ENCODE assay signal across 11 cellular contexts in genomic region chr12:121514184-121514742, GRCh38.
DNase-seq lines count a peak whose midpoint lies in the region; ATAC-seq and TF ChIP-seq lines count a peak whose summit lies in the region.
"Had no signal": no experiment of that assay in that cellular context is flagged by ENCODE, and none has a peak within 500 bp of the region (broad histone marks: within the 10 kb centered on the region; RNA-seq: fewer than 3 reads in every experiment).

No MANE protein-coding gene starts in this region.

- H3K36me3 Mint-ChIP-seq in natural killer cell treated with Interleukin-12 subunit alpha and Interleukin-12 subunit beta and Interleukin-15 and Interleukin-18, amount 100 ng/mL, for 72 hours: no peaks in the 10 kb centered on the region

- H3K4me1 ChIP-seq in SK-N-SH (ENCODE audit: control insufficient read depth in 1 of 2, insufficient read depth in 2 of 2, low read depth in 1 of 2, low read length in 1 of 2) (peaks cover 0 to 7% of the 10 kb centered on the region in 2 experiments; a peak in 1 of 4 replicates), OCI-LY7 (ENCODE audit: insufficient read depth, low read length, poor library complexity, severe bottlenecking) (peaks cover 14% of the 10 kb centered on the region)

- WGBS in SK-N-SH (ENCODE audit: low lambda C conversion rate): 82% methylated on average over 16 of the region's 16 CpGs

- no peaks in the 10 kb centered on the region for H3K27me3 Mint-ChIP-seq in natural killer cell treated with Interleukin-12 subunit alpha and Interleukin-12 subunit beta and Interleukin-15 and Interleukin-18, amount 100 ng/mL, for 72 hours

- POLR2A ChIA-PET in SK-N-SH (lab: Yijun Ruan, JAX): no interaction called here
- POLR2A ChIA-PET in OCI-LY7 (lab: Charles Lee): interaction anchor here (0.6 to 1.2 kb wide), 5 partner anchors 13 to 193 kb away, joined by 3 to 5 read pairs (median 3); no protein-coding TSS in a partner anchor

- CTCF ChIA-PET in SK-N-SH (lab: Yijun Ruan, JAX): interaction anchor here (0.9 to 1.3 kb wide), 2 partner anchors 15 to 20 kb away, joined by 3 to 4 read pairs; no protein-coding TSS in a partner anchor
- CTCF ChIA-PET in OCI-LY7 (lab: Charles Lee; ENCODE audit: unreplicated experiment): interaction anchor here (0.5 to 0.7 kb wide), 2 partner anchors 9 to 24 kb away, joined by 3 read pairs; no protein-coding TSS in a partner anchor

- H3K79me2 ChIP-seq in SK-N-SH (ENCODE audit: insufficient read depth) (no peaks in the 10 kb centered on the region), OCI-LY7 (ENCODE audit: insufficient read depth, low read depth, low read length) (no peaks in the 10 kb centered on the region)

- no peaks in the 10 kb centered on the region for H3K9me3 Mint-ChIP-seq in natural killer cell treated with Interleukin-12 subunit alpha and Interleukin-12 subunit beta and Interleukin-15 and Interleukin-18, amount 100 ng/mL, for 72 hours

- H3K4me1 Mint-ChIP-seq in natural killer cell treated with Interleukin-12 subunit alpha and Interleukin-12 subunit beta and Interleukin-15 and Interleukin-18, amount 100 ng/mL, for 72 hours (ENCODE audit: low read depth in 2 of 2): peaks cover 13 to 15% of the 10 kb centered on the region in 2 donors

- H3K9me2 ChIP-seq in SK-N-SH: no peaks in the 10 kb centered on the region
- H3K9me2 ChIP-seq in OCI-LY7 (ENCODE audit: insufficient read depth, low read length): no peaks in the 10 kb centered on the region

- TF ChIP-seq CTCF in SK-N-SH (IDR thresholded peaks at IDR 0.05): no peak
- TF ChIP-seq CTCF in OCI-LY7 (conservative IDR thresholded peaks at IDR 0.05; ENCODE audit: low read length): no peak

- no peaks in the 10 kb centered on the region for H3K9me3 ChIP-seq in SK-N-SH
- no peaks in the 10 kb centered on the region for H3K9me3 ChIP-seq in OCI-LY7 (ENCODE audit: low read length)

- no peak for TF ChIP-seq RAD21 in SK-N-SH (IDR thresholded peaks at IDR 0.05; ENCODE audit: low read length)

- no peak; the same call in 1 of the 3 replicates for ATAC-seq in SK-N-SH treated with all-trans-retinoic acid at 6 μM for 48 hours
- ATAC-seq in GM21737 (IDR thresholded peaks at IDR 0.05; ENCODE audit: unreplicated experiment): peak; percentile 53
- peak; percentile 25 to 54 for ATAC-seq in natural killer cell treated with Interleukin-12 subunit alpha and Interleukin-12 subunit beta and Interleukin-15 and Interleukin-18, amount 100 ng/mL, for 72 hours

- no peaks in the 10 kb centered on the region for H3K27me3 ChIP-seq in SK-N-SH (ENCODE audit: insufficient read depth)

- H3F3A ChIP-seq in SK-N-SH (replicated peaks; ENCODE audit: insufficient read depth): peaks cover 5% of the 10 kb centered on the region

- H3K4me2 ChIP-seq in SK-N-SH (no peak overlapping the region), OCI-LY7 (ENCODE audit: low read length) (peak overlapping the region; percentile 80)

- BruUV-seq in OCI-LY7 (replicated peaks; lab: Mats Ljungman, UMichigan): no TSS peak

- no peak overlapping the region for H3K4me3 Mint-ChIP-seq in natural killer cell treated with Interleukin-12 subunit alpha and Interleukin-12 subunit beta and Interleukin-15 and Interleukin-18, amount 100 ng/mL, for 72 hours

- H3K36me3 ChIP-seq in SK-N-SH (replicated peaks in 1 of 2; ENCODE audit: control insufficient read depth in 1 of 2, insufficient read depth in 2 of 2, low read length in 1 of 2) (peaks cover 0 to 13% of the 10 kb centered on the region in 2 experiments), OCI-LY7 (ENCODE audit: insufficient read depth, low read length) (peaks cover 58% of the 10 kb centered on the region)

- H3K27ac Mint-ChIP-seq in natural killer cell treated with Interleukin-12 subunit alpha and Interleukin-12 subunit beta and Interleukin-15 and Interleukin-18, amount 100 ng/mL, for 72 hours: peak overlapping the region; percentile 63 to 82

- no peak overlapping the region for H3K9ac ChIP-seq in SK-N-SH

- H3K4me3 ChIP-seq in SK-N-SH (ENCODE audit: low read depth in 2 of 2, low read length in 1 of 2) (no peak overlapping the region), OCI-LY7 (ENCODE audit: low read depth, low read length, poor library complexity, severe bottlenecking) (peak overlapping the region; percentile 54)

- intact Hi-C loops in OCI-LY7 (cut with micrococcal nuclease; ENCODE audit: unreplicated experiment): no loop called here

- peak; percentile 24 for DNase-seq in SK-N-SH
- DNase-seq in OCI-LY7 (ENCODE audit: low spot score): peak; percentile 70
- DNase-seq in natural killer cell treated with Interleukin-12 subunit alpha and Interleukin-12 subunit beta and Interleukin-15 and Interleukin-18, amount 100 ng/mL, for 72 hours (ENCODE audit: low spot score): no peak
- DNase-seq in dermis blood vessel endothelial cell: no peak
- no peak for DNase-seq in NCI-H526 (lab: John Stamatoyannopoulos, UW)
- no peak for DNase-seq in kidney glomerular epithelial cell (lab: John Stamatoyannopoulos, UW)
- DNase-seq: central memory CD4-positive, alpha-beta T cell; NCI-H1092; T1000 had no signal

- H2AFZ ChIP-seq in SK-N-SH (ENCODE audit: low read depth) (no peak overlapping the region), OCI-LY7 (ENCODE audit: low read length) (peak overlapping the region; percentile 56; the same call in 1 of the 2 replicates)

- H3K27ac ChIP-seq in SK-N-SH (ENCODE audit: low read depth in 2 of 2, low read length in 1 of 2) (no peak overlapping the region), OCI-LY7 (ENCODE audit: low read depth, low read length, poor library complexity, severe bottlenecking) (peak overlapping the region; percentile 89)

- no peak for TF ChIP-seq EP300 in SK-N-SH (IDR thresholded peaks at IDR 0.05; ENCODE audit: borderline replicate concordance in 1 of 2, low read depth in 1 of 2, low read length in 1 of 2)

- no peaks in the 10 kb centered on the region for H4K20me1 ChIP-seq in SK-N-SH (ENCODE audit: insufficient read depth)
- no peaks in the 10 kb centered on the region for H4K20me1 ChIP-seq in OCI-LY7 (ENCODE audit: insufficient read depth, low read length)

TF ChIP-seq in SK-N-SH, 30 proteins besides CTCF, POLR2A, EP300 and RAD21 (continues in another document):
- TF ChIP-seq SIN3A (IDR thresholded peaks at IDR 0.05; ENCODE audit: borderline replicate concordance, low read depth, low read length) (no peak), ZBTB33 (IDR thresholded peaks at IDR 0.05; ENCODE audit: borderline replicate concordance, low read depth) (no peak), MXI1 (IDR thresholded peaks at IDR 0.05; ENCODE audit: low read depth, low read length) (no peak), RCOR1 (IDR thresholded peaks at IDR 0.05; ENCODE audit: low read length) (no peak)

TF ChIP-seq in SK-N-SH treated with all-trans-retinoic acid at 6 μM for 48 hours, 23 proteins besides CTCF, POLR2A, EP300 and RAD21 (continues in another document):
- TF ChIP-seq TOX (CRISPR knock-in tag; IDR thresholded peaks at IDR 0.05; ENCODE audit: borderline replicate concordance): no peak
- TF ChIP-seq ZFP3 (CRISPR knock-in tag; IDR thresholded peaks at IDR 0.05): no peak
- TF ChIP-seq ZFP30 (CRISPR knock-in tag; IDR thresholded peaks at IDR 0.05): no peak
- no peak for TF ChIP-seq ZC3H10 (CRISPR knock-in tag; IDR thresholded peaks at IDR 0.05)
- TF ChIP-seq TCF4 (CRISPR knock-in tag; IDR thresholded peaks at IDR 0.05; ENCODE audit: borderline replicate concordance): no peak
- no peak for TF ChIP-seq ISL1 (CRISPR knock-in tag; IDR thresholded peaks at IDR 0.05)
- TF ChIP-seq CREB5 (CRISPR knock-in tag; IDR thresholded peaks at IDR 0.05; ENCODE audit: low read depth): no peak
- no peak for TF ChIP-seq PATZ1 (CRISPR knock-in tag; IDR thresholded peaks at IDR 0.05; ENCODE audit: borderline replicate concordance)
- no peak for TF ChIP-seq ZNF70 (CRISPR knock-in tag; IDR thresholded peaks at IDR 0.05)
- no peak for TF ChIP-seq ARNTL (CRISPR knock-in tag; IDR thresholded peaks at IDR 0.05; ENCODE audit: borderline replicate concordance, low read depth)
- no peak for TF ChIP-seq SNAI2 (CRISPR knock-in tag; IDR thresholded peaks at IDR 0.05)
- no peak for TF ChIP-seq ESRRG (CRISPR knock-in tag; IDR thresholded peaks at IDR 0.05)
- no peak for TF ChIP-seq BACH2 (CRISPR knock-in tag; IDR thresholded peaks at IDR 0.05; ENCODE audit: borderline replicate concordance)

Comparison
In these comparisons a context has a peak if more than half of its experiments do, and no peak if none do; other contexts are left out.
1. DNase-seq: peak in SK-N-SH (single experiment) and OCI-LY7 (single experiment); none in natural killer cell treated with Interleukin-12 subunit alpha and Interleukin-12 subunit beta and Interleukin-15 and Interleukin-18, amount 100 ng/mL, for 72 hours (single experiment), dermis blood vessel endothelial cell (single experiment), NCI-H526 (0 of 2) and kidney glomerular epithelial cell (single experiment).